Comparison of ENCODE assay signal across 24 cellular contexts in genomic region chr12:126095748-126096510, GRCh38.
"Had no signal": no experiment of that assay in that cellular context is flagged by ENCODE, and none has a peak within 500 bp of the region (broad histone marks: within the 10 kb centered on the region; RNA-seq: fewer than 3 reads in every experiment).

No MANE protein-coding gene starts in this region.

- H3K27ac ChIP-seq: KMS-11, VCaP had no signal

- H3K4me2 ChIP-seq: KMS-11 had no signal

- H3K9ac ChIP-seq: KMS-11 had no signal

- FAIRE-seq: astrocyte, RCC 7860 had no signal

- DNase-seq: activated CD4-positive, alpha-beta memory T cell treated with anti-CD3 and anti-CD28 coated beads for 36 hours; activated CD4-positive, alpha-beta T cell treated with anti-CD3 and anti-CD28 coated beads, Interleukin-2, amount 10 ng/mL, durations not matched to agents 7 days and 5 days; activated CD4-positive, CD25-positive, alpha-beta regulatory T cell; activated CD8-positive, alpha-beta memory T cell treated with anti-CD3 and anti-CD28 coated beads for 24 hours; activated gamma-delta T cell; activated naive CD4-positive, alpha-beta T cell treated with anti-CD3 and anti-CD28 coated beads for 36 hours; activated T-cell treated with anti-CD3 and anti-CD28 coated beads for 4 hours; activated T-cell treated with anti-CD3 and anti-CD28 coated beads, Interleukin-2, amount 50 U/mL, for 48 hours; IMR-90; MM.1S; NCI-H1105 treated with DMSO at 0.1 percent for 48 hours; NCI-H1436 treated with DMSO at 0.1 percent for 48 hours; NCI-H187 treated with DMSO at 0.1 percent for 48 hours; NCI-H2081 treated with DMSO at 0.1 percent for 48 hours; NCI-H446 treated with DMSO at 0.1 percent for 48 hours; NCI-H524 treated with DMSO at 0.1 percent for 48 hours; NCI-H748 treated with DMSO at 0.1 percent for 48 hours; NK-92 treated with Interleukin-12 subunit alpha and Interleukin-12 subunit beta, amount 100 ng/mL, for 24 hours; SHP77 treated with DMSO at 0.1 percent for 48 hours; T-helper 1 cell had no signal
